ENCODE assay signal across 8 cellular contexts in the genomic region with DNA sequence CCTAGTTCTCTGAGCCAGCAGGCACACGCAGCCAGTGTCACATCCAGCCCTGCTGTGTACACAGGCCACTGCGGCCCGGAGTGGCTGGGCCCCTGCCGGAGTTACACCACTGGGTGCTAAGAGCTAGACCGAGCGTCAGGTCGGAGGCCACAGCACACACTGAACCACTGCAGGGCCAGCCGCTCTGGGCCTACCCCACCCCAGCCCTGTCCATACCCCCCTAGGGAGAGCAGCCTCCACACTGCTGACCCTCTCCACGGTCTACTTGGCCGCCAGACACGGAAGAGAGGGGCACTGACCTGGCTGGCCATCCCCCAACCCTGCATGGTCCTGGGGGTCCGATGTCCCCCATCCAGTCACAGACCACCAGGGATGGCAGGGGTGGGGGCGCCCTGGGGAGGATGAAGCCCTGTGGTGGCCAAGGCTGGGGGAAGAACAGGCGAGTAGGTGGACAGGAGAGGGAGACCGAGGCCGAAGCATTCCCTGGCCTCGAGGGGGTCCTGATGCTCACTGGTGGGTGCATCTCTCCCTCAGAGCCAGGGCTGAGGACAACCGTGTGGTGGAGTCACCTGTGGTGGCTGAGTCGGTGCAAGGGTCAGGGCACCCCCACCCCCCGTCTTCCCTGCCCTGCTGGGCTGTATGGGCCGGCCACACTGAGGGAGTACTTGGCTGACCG. TPM values are rescaled to one million over a fixed set of nuclear protein-coding genes. Genes with fewer than 3 reads are reported as not detected.
A peak's percentile ranks its signal among the peaks of the same experiment; 100 is the strongest.
DNase-seq lines count a peak whose midpoint lies in the region; ATAC-seq and TF ChIP-seq lines count a peak whose summit lies in the region.

No MANE protein-coding gene starts in this region.

- H3K4me3 Mint-ChIP-seq in dendritic cell treated with granulocyte-macrophage colony-stimulating factor and Interleukin-4, amounts not matched to agents 40 ng/mL and 50 ng/mL, for 4 days: peak overlapping the region; percentile 75
- H3K4me3 Mint-ChIP-seq in naive B cell: peak overlapping the region; percentile 75 to 90 (median 82)

- peaks cover 11% of the 10 kb centered on the region for H3K36me3 Mint-ChIP-seq in dendritic cell treated with granulocyte-macrophage colony-stimulating factor and Interleukin-4, amounts not matched to agents 40 ng/mL and 50 ng/mL, for 4 days (ENCODE audit: low read depth)
- H3K36me3 Mint-ChIP-seq in naive B cell: no peaks in the 10 kb centered on the region

- H3K79me1 ChIP-seq in IMR-90 (ENCODE audit: low read depth in 1 of 2, low read length in 2 of 2): peaks cover 5 to 16% of the 10 kb centered on the region in 2 experiments; a peak in 2 of 4 replicates

- intact Hi-C loops in IMR-90 (cut with micrococcal nuclease): no loop called here
- intact Hi-C loops in dendritic cell treated with granulocyte-macrophage colony-stimulating factor and Interleukin-4, amounts not matched to agents 40 ng/mL and 50 ng/mL, for 4 days (cut with micrococcal nuclease): no loop called here

- CTCF ChIA-PET in AG04449 (lab: Yijun Ruan, JAX): interaction anchor here (1.1 to 1.7 kb wide), 2 partner anchors 23 to 26 kb away, joined by 3 to 15 read pairs; no protein-coding TSS in a partner anchor
- CTCF ChIA-PET in IMR-90 (lab: Yijun Ruan, JAX): no interaction called here

- no peak overlapping the region for H3K4ac ChIP-seq in IMR-90 (ENCODE audit: low read depth, low read length)

- no peak overlapping the region for H3K18ac ChIP-seq in IMR-90 (ENCODE audit: low read depth, low read length)

- H3K27ac Mint-ChIP-seq in dendritic cell treated with granulocyte-macrophage colony-stimulating factor and Interleukin-4, amounts not matched to agents 40 ng/mL and 50 ng/mL, for 4 days: peak overlapping the region; percentile 78
- H3K27ac Mint-ChIP-seq in naive B cell: peak overlapping the region; percentile 41 to 75 (median 60)

- H3K23ac ChIP-seq in IMR-90 (ENCODE audit: low read depth, low read length): no peak overlapping the region

- H4K8ac ChIP-seq in IMR-90 (ENCODE audit: low read depth in 2 of 2, low read length in 2 of 2): no peak overlapping the region; a peak in 1 of 4 replicates

- TF ChIP-seq RAD21 in IMR-90 (IDR thresholded peaks at IDR 0.05; ENCODE audit: low read length): no peak

- H3K9ac ChIP-seq in IMR-90 (ENCODE audit: low read depth, low read length): no peak overlapping the region

- peaks cover 12% of the 10 kb centered on the region for H3K4me1 ChIP-seq in IMR-90 (ENCODE audit: control insufficient read depth, insufficient read depth, low read length)

- ATAC-seq in IMR-90 (ENCODE audit: low read depth) (no peak), naive B cell (ENCODE audit: low read depth in 2 of 2) (no peak), HG03457 (IDR thresholded peaks at IDR 0.05; ENCODE audit: unreplicated experiment) (no peak), GM18502 (IDR thresholded peaks at IDR 0.05; ENCODE audit: poor library complexity, unreplicated experiment) (no peak), HG03097 (IDR thresholded peaks at IDR 0.05; ENCODE audit: low FRiP score, unreplicated experiment) (no peak)

- peak overlapping the region; percentile 18 for H2AFZ ChIP-seq in IMR-90 (replicated peaks; ENCODE audit: low read length, poor library complexity)

- peak overlapping the region; percentile 88; the same call in 1 of the 2 replicates for H3K4me2 ChIP-seq in IMR-90 (ENCODE audit: low read depth, low read length)

- no peak for DNase-seq in AG04449 (ENCODE audit: low read depth, low spot score)
- DNase-seq in IMR-90: no peak
- DNase-seq in naive B cell: no peak
- no peak for DNase-seq in NCI-H146 (lab: John Stamatoyannopoulos, UW)

- peaks cover 20% of the 10 kb centered on the region for H3K27me3 ChIP-seq in IMR-90 (ENCODE audit: control insufficient read depth, insufficient read depth, low read length)

- peaks cover 40% of the 10 kb centered on the region for H3K27me3 Mint-ChIP-seq in dendritic cell treated with granulocyte-macrophage colony-stimulating factor and Interleukin-4, amounts not matched to agents 40 ng/mL and 50 ng/mL, for 4 days
- peaks cover 0 to 20% (median 0%) of the 10 kb centered on the region in 3 donors for H3K27me3 Mint-ChIP-seq in naive B cell

- H4K5ac ChIP-seq in IMR-90 (ENCODE audit: low read depth, low read length): no peak overlapping the region

- TF ChIP-seq CTCF in AG04449 (IDR thresholded peaks at IDR 0.05; ENCODE audit: insufficient read depth, low read length, missing control alignments) (no peak), IMR-90 (conservative IDR thresholded peaks at IDR 0.05; ENCODE audit: low read depth, low read length) (no peak)

- in situ Hi-C loops in IMR-90 (cut with MboI; ENCODE audit: low sequenced_read_pairs): no loop called here

- H2AK9ac ChIP-seq in IMR-90 (replicated peaks; ENCODE audit: low read depth, low read length, poor library complexity): peak overlapping the region; percentile 94

- no peaks in the 10 kb centered on the region for H3K9me1 ChIP-seq in IMR-90 (ENCODE audit: insufficient read depth, low read length)

- H3K4me3 ChIP-seq in AG04449 (ENCODE audit: low read depth, low read length): peak overlapping the region; percentile 67
- H3K4me3 ChIP-seq in IMR-90 (ENCODE audit: insufficient read depth, low read depth, low read length): peak overlapping the region; percentile 36; the same call in 1 of the 2 replicates

- no peak overlapping the region for H2BK5ac ChIP-seq in IMR-90 (ENCODE audit: low read depth, low read length, poor library complexity, severe bottlenecking)

- no peaks in the 10 kb centered on the region for H3K9me3 Mint-ChIP-seq in dendritic cell treated with granulocyte-macrophage colony-stimulating factor and Interleukin-4, amounts not matched to agents 40 ng/mL and 50 ng/mL, for 4 days
- no peaks in the 10 kb centered on the region for H3K9me3 Mint-ChIP-seq in naive B cell

- no peak overlapping the region for H2BK15ac ChIP-seq in IMR-90 (ENCODE audit: low read depth, low read length)

- H3K9me3 ChIP-seq in IMR-90 (ENCODE audit: control insufficient read depth, insufficient read depth, low read length): no peaks in the 10 kb centered on the region

- peaks cover 2% of the 10 kb centered on the region; the same call in 1 of the 2 replicates for H3K36me3 ChIP-seq in IMR-90 (ENCODE audit: control insufficient read depth, insufficient read depth, low read length)

- peaks cover 8% of the 10 kb centered on the region for H3K4me1 Mint-ChIP-seq in dendritic cell treated with granulocyte-macrophage colony-stimulating factor and Interleukin-4, amounts not matched to agents 40 ng/mL and 50 ng/mL, for 4 days (ENCODE audit: low read depth)
- peaks cover 15 to 22% (median 21%) of the 10 kb centered on the region in 3 donors for H3K4me1 Mint-ChIP-seq in naive B cell

- BruUV-seq in IMR-90 (replicated peaks; lab: Mats Ljungman, UMichigan): no TSS peak

- 0 out of 2 replicates have a peak overlapping the region, but pooled peaks have one; percentile 60 for H2AK5ac ChIP-seq in IMR-90 (ENCODE audit: low read depth, low read length)

- no peak overlapping the region for H4K91ac ChIP-seq in IMR-90 (ENCODE audit: insufficient read depth, low read depth, low read length)

- H3K14ac ChIP-seq in IMR-90 (replicated peaks; ENCODE audit: low read depth, low read length): no peak overlapping the region

- H4K20me1 ChIP-seq in IMR-90 (ENCODE audit: insufficient read depth, low read length): no peaks in the 10 kb centered on the region; the same call in 1 of the 2 replicates

- dilution Hi-C loops in IMR-90 (cut with HindIII; ENCODE audit: low sequenced_read_pairs, unreplicated experiment): no loop called here

- POLR2A ChIA-PET in AG04449 (lab: Yijun Ruan, JAX) (no interaction called here), IMR-90 (lab: Charles Lee; ENCODE audit: unreplicated experiment) (no interaction called here)

- no peak for TF ChIP-seq POLR2A in IMR-90 (IDR thresholded peaks at IDR 0.05; ENCODE audit: low read depth, low read length)

- H2BK20ac ChIP-seq in IMR-90 (ENCODE audit: low read depth, low read length): no peak overlapping the region

- no peak overlapping the region for H3K56ac ChIP-seq in IMR-90 (ENCODE audit: extremely low read depth, insufficient read depth, low read length)

- no peak overlapping the region for H2BK120ac ChIP-seq in IMR-90 (ENCODE audit: low read depth, low read length)

- H3K27ac ChIP-seq in IMR-90 (ENCODE audit: insufficient read depth, low read length): no peak overlapping the region; the same call in 1 of the 2 replicates

- 92% methylated on average over 12 of the region's 22 CpGs; no CpG with 5 or more reads in 1 of the 2 experiments for WGBS in IMR-90 (ENCODE audit: extremely low coverage in 2 of 2, insufficient read length in 1 of 2), 2 experiments

TF ChIP-seq in IMR-90, 13 proteins besides CTCF, POLR2A, EP300 and RAD21 (continues in another document):
- no peak for TF ChIP-seq MAZ (IDR thresholded peaks at IDR 0.05; ENCODE audit: borderline replicate concordance, low read depth, low read length)
- TF ChIP-seq CHD1 (IDR thresholded peaks at IDR 0.05; ENCODE audit: low read depth, low read length): no peak
- no peak for TF ChIP-seq USF2 (IDR thresholded peaks at IDR 0.05; ENCODE audit: low read depth, low read length)
- no peak for TF ChIP-seq MXI1 (IDR thresholded peaks at IDR 0.05; ENCODE audit: borderline replicate concordance, low read depth, low read length)
- no peak for TF ChIP-seq CEBPB (IDR thresholded peaks at IDR 0.05; ENCODE audit: low read depth, low read length)
- TF ChIP-seq RCOR1 (IDR thresholded peaks at IDR 0.05; ENCODE audit: insufficient replicate concordance, low read length): no peak
- TF ChIP-seq FOS (IDR thresholded peaks at IDR 0.05; ENCODE audit: low read depth, low read length): no peak
- no peak for TF ChIP-seq MAFK (IDR thresholded peaks at IDR 0.05; ENCODE audit: low read depth, low read length)
- no peak for TF ChIP-seq BHLHE40 (IDR thresholded peaks at IDR 0.05; ENCODE audit: low read depth, low read length)
- TF ChIP-seq SMC3 (IDR thresholded peaks at IDR 0.05; ENCODE audit: low read depth, low read length): no peak
- no peak for TF ChIP-seq RFX5 (IDR thresholded peaks at IDR 0.05; ENCODE audit: low read depth, low read length)
- TF ChIP-seq NFE2L2 (IDR thresholded peaks at IDR 0.05; ENCODE audit: low read depth, low read length): no peak

RNA-seq across cellular contexts. Expression of gene ZC3H18, which starts 34.9 kb away (rescaled TPM):
- total RNA-seq in IMR-90 (2012; rRNA removed): 3.4 and 4.2 TPM in 2 replicates
- 21.3 and 22.7 TPM in 2 replicates for polyA plus RNA-seq in IMR-90 (2012; rRNA removed)
- 15.4 and 23.2 TPM in 2 replicates for polyA plus RNA-seq in IMR-90 (2012; cell fraction: cytosol; rRNA removed)
- polyA plus RNA-seq in IMR-90 (2012; cell fraction: nucleus; rRNA removed; ENCODE audit: low replicate concordance): 64.2 and 65.2 TPM in 2 replicates
- polyA plus RNA-seq in naive B cell (ENCODE audit: low read depth in 6 of 6): 10 to 100 TPM in 2 of 6 donors, 1 to 10 TPM in 4; 2.5 to 21.7 (median 9.0) TPM
